ENCODE assay signal across 12 cellular contexts in genomic region chr10:75202321-75203096, GRCh38. TPM values are rescaled to one million over a fixed set of nuclear protein-coding genes. Genes with fewer than 3 reads are reported as not detected.
A peak's percentile ranks its signal among the peaks of the same experiment; 100 is the strongest.
DNase-seq lines count a peak whose midpoint lies in the region; ATAC-seq, FAIRE-seq and TF ChIP-seq lines count a peak whose summit lies in the region.
"Had no signal": no experiment of that assay in that cellular context is flagged by ENCODE, and none has a peak within 500 bp of the region (broad histone marks: within the 10 kb centered on the region; RNA-seq: fewer than 3 reads in every experiment).

No MANE protein-coding gene starts in this region.

- ATAC-seq in RWPE2 (ENCODE audit: low read depth) (peak; percentile 82), HG03039 (IDR thresholded peaks at IDR 0.05; ENCODE audit: unreplicated experiment) (no peak), HG03196 (IDR thresholded peaks at IDR 0.05; ENCODE audit: unreplicated experiment) (no peak)

- H3K27ac Mint-ChIP-seq in nephron progenitor cell, result peak overlapping the region; percentile 30

- no peaks in the 10 kb centered on the region for H3K9me3 ChIP-seq in RWPE2 (ENCODE audit: severe bottlenecking)
- H3K9me3 ChIP-seq: BLaER1 had no signal

- peaks cover 38% of the 10 kb centered on the region for H3K4me1 Mint-ChIP-seq in nephron progenitor cell

- no peaks in the 10 kb centered on the region for H3K27me3 ChIP-seq in RWPE2 (ENCODE audit: insufficient read depth, poor library complexity, severe bottlenecking)
- H3K27me3 ChIP-seq: BLaER1 had no signal

- H3K4me3 Mint-ChIP-seq in nephron progenitor cell, result no peak overlapping the region
- H3K4me3 Mint-ChIP-seq: activated naive CD8-positive, alpha-beta T cell treated with anti-CD3 and anti-CD28 coated beads, Interleukin-2, amount 10 ng/mL, durations not matched to agents 7 days and 5 days had no signal

- TF ChIP-seq CTCF in AG10803 (conservative IDR thresholded peaks at IDR 0.05; ENCODE audit: low read length) (no peak), RWPE2 (IDR thresholded peaks at IDR 0.05; ENCODE audit: poor library complexity, severe bottlenecking) (no peak), fibroblast of the aortic adventitia (IDR thresholded peaks at IDR 0.05; ENCODE audit: insufficient read depth, low read length) (no peak), nephron progenitor cell (IDR thresholded peaks at IDR 0.05) (no peak)

- no peak overlapping the region for H3K27ac ChIP-seq in RWPE2 (ENCODE audit: poor library complexity, severe bottlenecking)
- H3K27ac ChIP-seq: BLaER1 had no signal

- H3K4me3 ChIP-seq in AG10803 (ENCODE audit: low read length) (no peak overlapping the region), RWPE2 (ENCODE audit: severe bottlenecking) (no peak overlapping the region), fibroblast of the aortic adventitia (ENCODE audit: low read depth, low read length) (no peak overlapping the region)
- H3K4me3 ChIP-seq: BLaER1 had no signal

- no peaks in the 10 kb centered on the region for H3K36me3 ChIP-seq in RWPE2 (ENCODE audit: low read depth)
- H3K36me3 ChIP-seq: BLaER1 had no signal

- DNase-seq in AG10803 (ENCODE audit: low read depth) (peak; percentile 72), RWPE2 (ENCODE audit: low spot score) (no peak), fibroblast of the aortic adventitia (ENCODE audit: low read depth) (peak; percentile 77), nephron progenitor cell (no peak), Kasumi-1 (lab: John Stamatoyannopoulos, UW) (no peak), HTR-8/SVneo (ENCODE audit: insufficient read length, low spot score) (no peak)
- DNase-seq: activated naive CD8-positive, alpha-beta T cell treated with anti-CD3 and anti-CD28 coated beads, Interleukin-2, amount 10 ng/mL, durations not matched to agents 7 days and 5 days; NCI-H2171 treated with DMSO at 0.1 percent for 48 hours had no signal

- FAIRE-seq in HTR-8/SVneo (lab: Jason Lieb, UNC), result no peak
- FAIRE-seq: TTC549 had no signal

- H3K27me3 Mint-ChIP-seq in nephron progenitor cell (ENCODE audit: low read depth, poor library complexity), result peaks cover 29% of the 10 kb centered on the region
- H3K27me3 Mint-ChIP-seq: activated naive CD8-positive, alpha-beta T cell treated with anti-CD3 and anti-CD28 coated beads, Interleukin-2, amount 10 ng/mL, durations not matched to agents 7 days and 5 days had no signal

- peaks cover 30% of the 10 kb centered on the region for H3K4me1 ChIP-seq in RWPE2 (ENCODE audit: insufficient read depth, poor library complexity, severe bottlenecking)
- H3K4me1 ChIP-seq: BLaER1 had no signal

- no peaks in the 10 kb centered on the region for H3K9me3 Mint-ChIP-seq in nephron progenitor cell
- H3K9me3 Mint-ChIP-seq: activated naive CD8-positive, alpha-beta T cell treated with anti-CD3 and anti-CD28 coated beads, Interleukin-2, amount 10 ng/mL, durations not matched to agents 7 days and 5 days had no signal

- no peaks in the 10 kb centered on the region for H3K36me3 Mint-ChIP-seq in nephron progenitor cell (ENCODE audit: low read depth)
- H3K36me3 Mint-ChIP-seq: activated naive CD8-positive, alpha-beta T cell treated with anti-CD3 and anti-CD28 coated beads, Interleukin-2, amount 10 ng/mL, durations not matched to agents 7 days and 5 days had no signal

RNA-seq across cellular contexts. Expression of gene VDAC2, which starts 8.1 kb away (rescaled TPM):
- total RNA-seq in fibroblast of the aortic adventitia (ENCODE audit: low replicate concordance), result 94.6 and 174 TPM in 2 replicates

RNA-seq across cellular contexts. Expression of gene COMTD1, which starts 33.2 kb away (rescaled TPM):
- total RNA-seq in fibroblast of the aortic adventitia (ENCODE audit: low replicate concordance), result 7.0 and 16.3 TPM in 2 replicates

Comparison
In these comparisons a context has a peak if more than half of its experiments do, and no peak if none do; other contexts are left out.
1. DNase-seq: peak in AG10803 (single experiment) and fibroblast of the aortic adventitia (single experiment); none in RWPE2 (single experiment), nephron progenitor cell (single experiment), Kasumi-1 (0 of 2) and HTR-8/SVneo (single experiment).